Comparison of ENCODE assay signal across 10 cellular contexts in genomic region chr7:46139079-46139478, GRCh38.
DNase-seq lines count a peak whose midpoint lies in the region; ATAC-seq and TF ChIP-seq lines count a peak whose summit lies in the region.
"Had no signal": no experiment of that assay in that cellular context is flagged by ENCODE, and none has a peak within 500 bp of the region (broad histone marks: within the 10 kb centered on the region; RNA-seq: fewer than 3 reads in every experiment).

No MANE protein-coding gene starts in this region.

- H3K4me3 Mint-ChIP-seq in activated T-cell treated with anti-CD3 and anti-CD28 coated beads, Interleukin-2, amount 50 U/mL, for 24 hours, result no peak overlapping the region
- H3K4me3 Mint-ChIP-seq in T-cell, result no peak overlapping the region

- no peaks in the 10 kb centered on the region for H3K36me3 Mint-ChIP-seq in activated T-cell treated with anti-CD3 and anti-CD28 coated beads, Interleukin-2, amount 50 U/mL, for 24 hours (ENCODE audit: low read depth)
- no peaks in the 10 kb centered on the region for H3K36me3 Mint-ChIP-seq in T-cell

- H3K27me3 Mint-ChIP-seq in activated T-cell treated with anti-CD3 and anti-CD28 coated beads, Interleukin-2, amount 50 U/mL, for 24 hours, result no peaks in the 10 kb centered on the region
- H3K27me3 Mint-ChIP-seq in T-cell, result no peaks in the 10 kb centered on the region

- 0 out of 2 replicates have a peak, but pooled peaks have one; percentile 9 for TF ChIP-seq RAD21 in Ishikawa (IDR thresholded peaks at IDR 0.05; ENCODE audit: low read depth)

- H3K4me1 Mint-ChIP-seq in activated T-cell treated with anti-CD3 and anti-CD28 coated beads, Interleukin-2, amount 50 U/mL, for 24 hours (ENCODE audit: low read depth), result no peaks in the 10 kb centered on the region
- no peaks in the 10 kb centered on the region for H3K4me1 Mint-ChIP-seq in T-cell

- TF ChIP-seq EP300 in Ishikawa (IDR thresholded peaks at IDR 0.05; ENCODE audit: borderline replicate concordance), result peak; percentile 90

- H3K27me3 ChIP-seq in left lung, result no peaks in the 10 kb centered on the region

- H3K36me3 ChIP-seq in left lung, result no peaks in the 10 kb centered on the region

- no peaks in the 10 kb centered on the region for H3K4me1 ChIP-seq in left lung

- no peak overlapping the region for H3K27ac ChIP-seq in left lung

- no peak overlapping the region for H3K27ac Mint-ChIP-seq in activated T-cell treated with anti-CD3 and anti-CD28 coated beads, Interleukin-2, amount 50 U/mL, for 24 hours
- no peak overlapping the region for H3K27ac Mint-ChIP-seq in T-cell

- no peak for TF ChIP-seq CTCF in AG04449 (IDR thresholded peaks at IDR 0.05; ENCODE audit: insufficient read depth, low read length, missing control alignments)
- TF ChIP-seq CTCF in fibroblast of mammary gland (conservative IDR thresholded peaks at IDR 0.05; ENCODE audit: control insufficient read depth, insufficient read depth, low read depth, low read length), result no peak
- TF ChIP-seq CTCF in left lung (IDR thresholded peaks at IDR 0.05), result no peak

- peak; percentile 83 for DNase-seq in AG04449 (ENCODE audit: low read depth, low spot score)
- peak; percentile 40 for DNase-seq in fibroblast of mammary gland (ENCODE audit: low read depth)
- DNase-seq in effector CD4-positive, alpha-beta T cell, result no peak
- DNase-seq in activated T-cell treated with anti-CD3 and anti-CD28 coated beads, Interleukin-2, amount 50 U/mL, for 24 hours, result no peak
- no peak for DNase-seq in T-cell
- no peak for DNase-seq in left lung
- DNase-seq: activated effector memory CD4-positive, alpha-beta T cell treated with Interleukin-2 at 50 U/mL for 16 hours; NCI-H2171 had no signal

- no peaks in the 10 kb centered on the region for H3K9me3 ChIP-seq in left lung

- CTCF ChIA-PET in AG04449 (lab: Yijun Ruan, JAX), result interaction anchor here (1.4 to 3.2 kb wide), 4 partner anchors 9 to 216 kb away, joined by 4 to 34 read pairs (median 4); no protein-coding TSS in a partner anchor
- CTCF ChIA-PET in T-cell (lab: Charles Lee), result no interaction called here

- no peak overlapping the region for H3K4me3 ChIP-seq in AG04449 (ENCODE audit: low read depth, low read length)
- no peak overlapping the region for H3K4me3 ChIP-seq in fibroblast of mammary gland (ENCODE audit: control insufficient read depth, low read depth, low read length)
- H3K4me3 ChIP-seq in left lung, result no peak overlapping the region

- H3K9me3 Mint-ChIP-seq in activated T-cell treated with anti-CD3 and anti-CD28 coated beads, Interleukin-2, amount 50 U/mL, for 24 hours, result no peaks in the 10 kb centered on the region
- no peaks in the 10 kb centered on the region for H3K9me3 Mint-ChIP-seq in T-cell

- POLR2A ChIA-PET in AG04449 (lab: Yijun Ruan, JAX), result interaction anchor here (0.5 to 1.5 kb wide), 4 partner anchors 8 to 218 kb away, joined by 3 to 7 read pairs (median 4); partner anchors contain the start of gene IGFBP3
- POLR2A ChIA-PET in T-cell (lab: Charles Lee), result no interaction called here

- intact Hi-C loops in left lung (cut with DNase I), result no loop called here

- ATAC-seq in GM19043 (IDR thresholded peaks at IDR 0.05; ENCODE audit: low read depth, unreplicated experiment) (peak; percentile 70), T-cell (replicated peaks in 1 of 4) (no peak), left lung (no peak)

TF ChIP-seq in Ishikawa, 13 proteins besides CTCF, POLR2A, EP300 and RAD21:
- TF ChIP-seq NFIC (IDR thresholded peaks at IDR 0.05) (peak; percentile 70), TEAD4 (IDR thresholded peaks at IDR 0.05) (peak; percentile 96), CEBPB (IDR thresholded peaks at IDR 0.05) (peak; percentile 66; the same call in 1 of the 2 replicates), REST (IDR thresholded peaks at IDR 0.05; ENCODE audit: low read depth) (no peak), EGR1 (IDR thresholded peaks at IDR 0.05) (no peak), TCF12 (IDR thresholded peaks at IDR 0.05; ENCODE audit: low read depth) (peak; percentile 87), TAF1 (IDR thresholded peaks at IDR 0.05; ENCODE audit: low read depth) (no peak), FOXM1 (IDR thresholded peaks at IDR 0.05; ENCODE audit: borderline replicate concordance, low read depth) (peak; percentile 80; the same call in 1 of the 2 replicates)
TF ChIP-seq in Ishikawa: peak in this region for 5.

Comparison
In these comparisons a context has a peak if more than half of its experiments do, and no peak if none do; other contexts are left out.
1. DNase-seq: peak in AG04449 (single experiment) and fibroblast of mammary gland (single experiment); none in effector CD4-positive, alpha-beta T cell (single experiment), activated T-cell treated with anti-CD3 and anti-CD28 coated beads, Interleukin-2, amount 50 U/mL, for 24 hours (single experiment), T-cell (0 of 34) and left lung (0 of 2).